1 cellular context compared by ENCODE assay signal in the genomic region with DNA sequence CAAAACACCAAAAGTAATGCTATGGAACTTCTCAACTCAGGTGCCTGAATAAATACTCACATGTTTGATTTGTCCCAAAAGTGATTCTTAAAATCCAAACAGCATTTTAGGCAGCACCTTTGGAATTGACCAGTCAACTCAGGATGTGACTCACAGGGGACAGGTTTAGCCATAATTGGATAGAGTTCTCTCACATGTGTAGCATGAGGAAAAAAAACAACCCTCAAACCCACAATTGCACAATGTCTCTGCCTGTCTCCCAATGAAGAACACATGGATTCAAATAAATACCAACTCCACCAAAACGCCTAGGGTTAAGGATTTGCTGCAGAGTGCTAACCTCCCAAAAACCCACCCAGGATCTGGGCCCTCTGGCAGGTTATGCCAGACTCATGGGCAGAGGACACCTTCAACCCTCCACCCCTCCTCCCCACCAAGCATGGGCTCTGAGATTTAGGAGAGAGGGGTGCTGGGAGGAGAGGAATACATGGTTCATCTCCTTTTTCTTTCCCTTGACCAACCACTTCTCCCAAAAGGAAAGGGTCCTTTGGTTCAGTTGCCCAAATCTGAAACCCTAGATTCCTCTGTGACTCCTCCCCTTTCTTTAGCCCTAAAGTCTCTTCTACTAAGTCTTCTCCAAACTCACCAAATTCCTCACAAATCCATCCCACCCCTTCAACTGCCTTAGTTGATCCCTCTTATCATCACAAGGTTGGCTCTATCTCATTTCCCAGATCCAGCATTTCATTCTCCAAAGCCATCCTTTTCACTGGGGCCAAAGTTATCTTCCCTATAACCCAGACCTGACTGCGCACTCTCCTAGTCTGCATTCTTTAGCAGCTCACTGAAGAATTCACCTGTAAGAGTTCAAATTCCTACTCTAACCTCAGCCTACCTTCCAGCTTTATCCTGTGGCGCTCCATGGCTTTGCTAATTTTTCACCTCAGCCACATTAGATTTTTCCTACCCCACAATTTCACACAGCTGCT.
A peak's percentile ranks its signal among the peaks of the same experiment; 100 is the strongest.
TF ChIP-seq lines count a peak whose summit lies in the region.

No MANE protein-coding gene starts in this region.

TF ChIP-seq in HepG2, 621 proteins besides CTCF, POLR2A, EP300 and RAD21 (continued from another document and continues in another):
- TF ChIP-seq, protein P1, sequence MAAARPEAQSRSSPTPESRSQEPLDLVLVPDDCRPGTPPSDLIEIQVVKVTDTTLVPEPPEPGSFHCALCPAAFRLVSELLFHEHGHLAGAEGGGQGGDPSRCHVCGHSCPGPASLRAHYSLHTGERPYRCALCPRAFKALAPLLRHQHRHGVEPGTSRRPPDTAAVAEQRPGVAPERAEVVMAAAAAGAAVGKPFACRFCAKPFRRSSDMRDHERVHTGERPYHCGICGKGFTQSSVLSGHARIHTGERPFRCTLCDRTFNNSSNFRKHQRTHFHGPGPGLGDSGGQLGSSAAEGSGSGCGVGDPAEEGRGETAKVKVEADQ (CRISPR knock-in tag; IDR thresholded peaks at IDR 0.05; ENCODE audit: borderline replicate concordance): no peak
- TF ChIP-seq ZNF431 (CRISPR knock-in tag; IDR thresholded peaks at IDR 0.05; ENCODE audit: borderline replicate concordance, low read depth) (no peak), NPAS2 (CRISPR knock-in tag; IDR thresholded peaks at IDR 0.05; ENCODE audit: borderline replicate concordance) (no peak), MAFG (CRISPR knock-in tag; IDR thresholded peaks at IDR 0.05) (no peak), ZNF841 (CRISPR knock-in tag; IDR thresholded peaks at IDR 0.05; ENCODE audit: borderline replicate concordance) (no peak), TGIF2 (CRISPR knock-in tag; IDR thresholded peaks at IDR 0.05) (no peak), ZFAT (CRISPR knock-in tag; conservative IDR thresholded peaks at IDR 0.05) (no peak), FLYWCH1 (CRISPR knock-in tag; IDR thresholded peaks at IDR 0.05) (no peak), KMT2A (CRISPR knock-in tag; IDR thresholded peaks at IDR 0.05) (no peak), NFIC (IDR thresholded peaks at IDR 0.05; ENCODE audit: low read length) (no peak), ISX (CRISPR knock-in tag; conservative IDR thresholded peaks at IDR 0.05) (no peak), NFIB (CRISPR knock-in tag; IDR thresholded peaks at IDR 0.05; ENCODE audit: borderline replicate concordance) (no peak), RXRB (CRISPR knock-in tag; IDR thresholded peaks at IDR 0.05; ENCODE audit: borderline replicate concordance) (no peak), JUN (CRISPR knock-in tag; IDR thresholded peaks at IDR 0.05) (no peak), ZSCAN25 (CRISPR knock-in tag; IDR thresholded peaks at IDR 0.05) (no peak), ZNF619 (CRISPR knock-in tag; IDR thresholded peaks at IDR 0.05) (no peak), SMYD3 (CRISPR knock-in tag; IDR thresholded peaks at IDR 0.05) (no peak), U2AF1 (optimal IDR thresholded peaks at IDR 0.05; ENCODE audit: low read depth, low read length) (no peak), MIXL1 (CRISPR knock-in tag; IDR thresholded peaks at IDR 0.05) (0 out of 2 replicates have a peak, but pooled peaks have one; percentile 39), TBP (CRISPR knock-in tag; IDR thresholded peaks at IDR 0.05) (no peak), ZNF564 (CRISPR knock-in tag; IDR thresholded peaks at IDR 0.05) (no peak), GTF2F1 (IDR thresholded peaks at IDR 0.05; ENCODE audit: low read length) (no peak), TCF7 (IDR thresholded peaks at IDR 0.05; ENCODE audit: low read depth) (no peak), PHB2 (IDR thresholded peaks at IDR 0.05; ENCODE audit: partially characterized antibody) (no peak), JUNB (CRISPR knock-in tag; IDR thresholded peaks at IDR 0.05; ENCODE audit: borderline replicate concordance) (no peak), KAT8 (CRISPR knock-in tag; IDR thresholded peaks at IDR 0.05) (0 out of 2 replicates have a peak, but pooled peaks have one; percentile 16), ZNF530 (CRISPR knock-in tag; IDR thresholded peaks at IDR 0.05; ENCODE audit: low read depth) (no peak), ZNF652 (CRISPR knock-in tag; IDR thresholded peaks at IDR 0.05; ENCODE audit: borderline replicate concordance, low read depth) (no peak), CEBPG (CRISPR knock-in tag; IDR thresholded peaks at IDR 0.05) (peak; percentile 87), DMAP1 (CRISPR knock-in tag; IDR thresholded peaks at IDR 0.05) (no peak), ZNF180 (CRISPR knock-in tag; IDR thresholded peaks at IDR 0.05; ENCODE audit: borderline replicate concordance, low read depth) (no peak), TOPORS (CRISPR knock-in tag; IDR thresholded peaks at IDR 0.05) (no peak), SAP130 (CRISPR knock-in tag; IDR thresholded peaks at IDR 0.05; ENCODE audit: low read depth) (peak; percentile 54), ZNF350 (CRISPR knock-in tag; IDR thresholded peaks at IDR 0.05; ENCODE audit: borderline replicate concordance, low read depth) (no peak), MED1 (CRISPR knock-in tag; IDR thresholded peaks at IDR 0.05) (no peak), SSRP1 (CRISPR knock-in tag; IDR thresholded peaks at IDR 0.05) (no peak), ZSCAN12 (CRISPR knock-in tag; IDR thresholded peaks at IDR 0.05) (no peak), ZNF746 (CRISPR knock-in tag; IDR thresholded peaks at IDR 0.05) (no peak), GZF1 (CRISPR knock-in tag; IDR thresholded peaks at IDR 0.05) (no peak), LCORL (IDR thresholded peaks at IDR 0.05) (no peak), LCORL (CRISPR knock-in tag; IDR thresholded peaks at IDR 0.05) (peak; percentile 83), MAFK (conservative IDR thresholded peaks at IDR 0.05 in 1 of 2, IDR thresholded peaks at IDR 0.05 in 1 of 2; ENCODE audit: low read length in 2 of 2) (no peak), NCOA5 (CRISPR knock-in tag; IDR thresholded peaks at IDR 0.05) (no peak), KLF6 (CRISPR knock-in tag; IDR thresholded peaks at IDR 0.05) (no peak)
- TF ChIP-seq, protein P2, sequence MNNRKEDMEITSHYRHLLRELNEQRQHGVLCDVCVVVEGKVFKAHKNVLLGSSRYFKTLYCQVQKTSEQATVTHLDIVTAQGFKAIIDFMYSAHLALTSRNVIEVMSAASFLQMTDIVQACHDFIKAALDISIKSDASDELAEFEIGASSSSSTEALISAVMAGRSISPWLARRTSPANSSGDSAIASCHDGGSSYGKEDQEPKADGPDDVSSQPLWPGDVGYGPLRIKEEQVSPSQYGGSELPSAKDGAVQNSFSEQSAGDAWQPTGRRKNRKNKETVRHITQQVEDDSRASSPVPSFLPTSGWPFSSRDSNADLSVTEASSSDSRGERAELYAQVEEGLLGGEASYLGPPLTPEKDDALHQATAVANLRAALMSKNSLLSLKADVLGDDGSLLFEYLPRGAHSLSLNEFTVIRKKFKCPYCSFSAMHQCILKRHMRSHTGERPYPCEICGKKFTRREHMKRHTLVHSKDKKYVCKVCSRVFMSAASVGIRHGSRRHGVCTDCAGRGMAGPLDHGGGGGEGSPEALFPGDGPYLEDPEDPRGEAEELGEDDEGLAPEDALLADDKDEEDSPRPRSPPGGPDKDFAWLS (CRISPR knock-in tag; IDR thresholded peaks at IDR 0.05; ENCODE audit: borderline replicate concordance): no peak
- TF ChIP-seq, protein P3, sequence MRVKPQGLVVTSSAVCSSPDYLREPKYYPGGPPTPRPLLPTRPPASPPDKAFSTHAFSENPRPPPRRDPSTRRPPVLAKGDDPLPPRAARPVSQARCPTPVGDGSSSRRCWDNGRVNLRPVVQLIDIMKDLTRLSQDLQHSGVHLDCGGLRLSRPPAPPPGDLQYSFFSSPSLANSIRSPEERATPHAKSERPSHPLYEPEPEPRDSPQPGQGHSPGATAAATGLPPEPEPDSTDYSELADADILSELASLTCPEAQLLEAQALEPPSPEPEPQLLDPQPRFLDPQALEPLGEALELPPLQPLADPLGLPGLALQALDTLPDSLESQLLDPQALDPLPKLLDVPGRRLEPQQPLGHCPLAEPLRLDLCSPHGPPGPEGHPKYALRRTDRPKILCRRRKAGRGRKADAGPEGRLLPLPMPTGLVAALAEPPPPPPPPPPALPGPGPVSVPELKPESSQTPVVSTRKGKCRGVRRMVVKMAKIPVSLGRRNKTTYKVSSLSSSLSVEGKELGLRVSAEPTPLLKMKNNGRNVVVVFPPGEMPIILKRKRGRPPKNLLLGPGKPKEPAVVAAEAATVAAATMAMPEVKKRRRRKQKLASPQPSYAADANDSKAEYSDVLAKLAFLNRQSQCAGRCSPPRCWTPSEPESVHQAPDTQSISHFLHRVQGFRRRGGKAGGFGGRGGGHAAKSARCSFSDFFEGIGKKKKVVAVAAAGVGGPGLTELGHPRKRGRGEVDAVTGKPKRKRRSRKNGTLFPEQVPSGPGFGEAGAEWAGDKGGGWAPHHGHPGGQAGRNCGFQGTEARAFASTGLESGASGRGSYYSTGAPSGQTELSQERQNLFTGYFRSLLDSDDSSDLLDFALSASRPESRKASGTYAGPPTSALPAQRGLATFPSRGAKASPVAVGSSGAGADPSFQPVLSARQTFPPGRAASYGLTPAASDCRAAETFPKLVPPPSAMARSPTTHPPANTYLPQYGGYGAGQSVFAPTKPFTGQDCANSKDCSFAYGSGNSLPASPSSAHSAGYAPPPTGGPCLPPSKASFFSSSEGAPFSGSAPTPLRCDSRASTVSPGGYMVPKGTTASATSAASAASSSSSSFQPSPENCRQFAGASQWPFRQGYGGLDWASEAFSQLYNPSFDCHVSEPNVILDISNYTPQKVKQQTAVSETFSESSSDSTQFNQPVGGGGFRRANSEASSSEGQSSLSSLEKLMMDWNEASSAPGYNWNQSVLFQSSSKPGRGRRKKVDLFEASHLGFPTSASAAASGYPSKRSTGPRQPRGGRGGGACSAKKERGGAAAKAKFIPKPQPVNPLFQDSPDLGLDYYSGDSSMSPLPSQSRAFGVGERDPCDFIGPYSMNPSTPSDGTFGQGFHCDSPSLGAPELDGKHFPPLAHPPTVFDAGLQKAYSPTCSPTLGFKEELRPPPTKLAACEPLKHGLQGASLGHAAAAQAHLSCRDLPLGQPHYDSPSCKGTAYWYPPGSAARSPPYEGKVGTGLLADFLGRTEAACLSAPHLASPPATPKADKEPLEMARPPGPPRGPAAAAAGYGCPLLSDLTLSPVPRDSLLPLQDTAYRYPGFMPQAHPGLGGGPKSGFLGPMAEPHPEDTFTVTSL (CRISPR knock-in tag; IDR thresholded peaks at IDR 0.05; ENCODE audit: borderline replicate concordance): no peak
- TF ChIP-seq, protein P4, sequence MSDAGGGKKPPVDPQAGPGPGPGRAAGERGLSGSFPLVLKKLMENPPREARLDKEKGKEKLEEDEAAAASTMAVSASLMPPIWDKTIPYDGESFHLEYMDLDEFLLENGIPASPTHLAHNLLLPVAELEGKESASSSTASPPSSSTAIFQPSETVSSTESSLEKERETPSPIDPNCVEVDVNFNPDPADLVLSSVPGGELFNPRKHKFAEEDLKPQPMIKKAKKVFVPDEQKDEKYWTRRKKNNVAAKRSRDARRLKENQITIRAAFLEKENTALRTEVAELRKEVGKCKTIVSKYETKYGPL (CRISPR knock-in tag; IDR thresholded peaks at IDR 0.05): no peak
- TF ChIP-seq, protein P5, sequence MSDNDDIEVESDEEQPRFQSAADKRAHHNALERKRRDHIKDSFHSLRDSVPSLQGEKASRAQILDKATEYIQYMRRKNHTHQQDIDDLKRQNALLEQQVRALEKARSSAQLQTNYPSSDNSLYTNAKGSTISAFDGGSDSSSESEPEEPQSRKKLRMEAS (IDR thresholded peaks at IDR 0.05): peak; percentile 35; the same call in 1 of the 2 replicates
- TF ChIP-seq, protein P6, sequence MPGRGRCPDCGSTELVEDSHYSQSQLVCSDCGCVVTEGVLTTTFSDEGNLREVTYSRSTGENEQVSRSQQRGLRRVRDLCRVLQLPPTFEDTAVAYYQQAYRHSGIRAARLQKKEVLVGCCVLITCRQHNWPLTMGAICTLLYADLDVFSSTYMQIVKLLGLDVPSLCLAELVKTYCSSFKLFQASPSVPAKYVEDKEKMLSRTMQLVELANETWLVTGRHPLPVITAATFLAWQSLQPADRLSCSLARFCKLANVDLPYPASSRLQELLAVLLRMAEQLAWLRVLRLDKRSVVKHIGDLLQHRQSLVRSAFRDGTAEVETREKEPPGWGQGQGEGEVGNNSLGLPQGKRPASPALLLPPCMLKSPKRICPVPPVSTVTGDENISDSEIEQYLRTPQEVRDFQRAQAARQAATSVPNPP (CRISPR knock-in tag; IDR thresholded peaks at IDR 0.05): no peak
- TF ChIP-seq, protein P7, sequence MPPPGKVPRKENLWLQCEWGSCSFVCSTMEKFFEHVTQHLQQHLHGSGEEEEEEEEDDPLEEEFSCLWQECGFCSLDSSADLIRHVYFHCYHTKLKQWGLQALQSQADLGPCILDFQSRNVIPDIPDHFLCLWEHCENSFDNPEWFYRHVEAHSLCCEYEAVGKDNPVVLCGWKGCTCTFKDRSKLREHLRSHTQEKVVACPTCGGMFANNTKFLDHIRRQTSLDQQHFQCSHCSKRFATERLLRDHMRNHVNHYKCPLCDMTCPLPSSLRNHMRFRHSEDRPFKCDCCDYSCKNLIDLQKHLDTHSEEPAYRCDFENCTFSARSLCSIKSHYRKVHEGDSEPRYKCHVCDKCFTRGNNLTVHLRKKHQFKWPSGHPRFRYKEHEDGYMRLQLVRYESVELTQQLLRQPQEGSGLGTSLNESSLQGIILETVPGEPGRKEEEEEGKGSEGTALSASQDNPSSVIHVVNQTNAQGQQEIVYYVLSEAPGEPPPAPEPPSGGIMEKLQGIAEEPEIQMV (CRISPR knock-in tag; IDR thresholded peaks at IDR 0.05; ENCODE audit: low read depth): no peak
- TF ChIP-seq, protein P8, sequence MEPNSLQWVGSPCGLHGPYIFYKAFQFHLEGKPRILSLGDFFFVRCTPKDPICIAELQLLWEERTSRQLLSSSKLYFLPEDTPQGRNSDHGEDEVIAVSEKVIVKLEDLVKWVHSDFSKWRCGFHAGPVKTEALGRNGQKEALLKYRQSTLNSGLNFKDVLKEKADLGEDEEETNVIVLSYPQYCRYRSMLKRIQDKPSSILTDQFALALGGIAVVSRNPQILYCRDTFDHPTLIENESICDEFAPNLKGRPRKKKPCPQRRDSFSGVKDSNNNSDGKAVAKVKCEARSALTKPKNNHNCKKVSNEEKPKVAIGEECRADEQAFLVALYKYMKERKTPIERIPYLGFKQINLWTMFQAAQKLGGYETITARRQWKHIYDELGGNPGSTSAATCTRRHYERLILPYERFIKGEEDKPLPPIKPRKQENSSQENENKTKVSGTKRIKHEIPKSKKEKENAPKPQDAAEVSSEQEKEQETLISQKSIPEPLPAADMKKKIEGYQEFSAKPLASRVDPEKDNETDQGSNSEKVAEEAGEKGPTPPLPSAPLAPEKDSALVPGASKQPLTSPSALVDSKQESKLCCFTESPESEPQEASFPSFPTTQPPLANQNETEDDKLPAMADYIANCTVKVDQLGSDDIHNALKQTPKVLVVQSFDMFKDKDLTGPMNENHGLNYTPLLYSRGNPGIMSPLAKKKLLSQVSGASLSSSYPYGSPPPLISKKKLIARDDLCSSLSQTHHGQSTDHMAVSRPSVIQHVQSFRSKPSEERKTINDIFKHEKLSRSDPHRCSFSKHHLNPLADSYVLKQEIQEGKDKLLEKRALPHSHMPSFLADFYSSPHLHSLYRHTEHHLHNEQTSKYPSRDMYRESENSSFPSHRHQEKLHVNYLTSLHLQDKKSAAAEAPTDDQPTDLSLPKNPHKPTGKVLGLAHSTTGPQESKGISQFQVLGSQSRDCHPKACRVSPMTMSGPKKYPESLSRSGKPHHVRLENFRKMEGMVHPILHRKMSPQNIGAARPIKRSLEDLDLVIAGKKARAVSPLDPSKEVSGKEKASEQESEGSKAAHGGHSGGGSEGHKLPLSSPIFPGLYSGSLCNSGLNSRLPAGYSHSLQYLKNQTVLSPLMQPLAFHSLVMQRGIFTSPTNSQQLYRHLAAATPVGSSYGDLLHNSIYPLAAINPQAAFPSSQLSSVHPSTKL (CRISPR knock-in tag; IDR thresholded peaks at IDR 0.05): peak; percentile 65
